ENCODE assay signal across 8 cellular contexts in the genomic region with DNA sequence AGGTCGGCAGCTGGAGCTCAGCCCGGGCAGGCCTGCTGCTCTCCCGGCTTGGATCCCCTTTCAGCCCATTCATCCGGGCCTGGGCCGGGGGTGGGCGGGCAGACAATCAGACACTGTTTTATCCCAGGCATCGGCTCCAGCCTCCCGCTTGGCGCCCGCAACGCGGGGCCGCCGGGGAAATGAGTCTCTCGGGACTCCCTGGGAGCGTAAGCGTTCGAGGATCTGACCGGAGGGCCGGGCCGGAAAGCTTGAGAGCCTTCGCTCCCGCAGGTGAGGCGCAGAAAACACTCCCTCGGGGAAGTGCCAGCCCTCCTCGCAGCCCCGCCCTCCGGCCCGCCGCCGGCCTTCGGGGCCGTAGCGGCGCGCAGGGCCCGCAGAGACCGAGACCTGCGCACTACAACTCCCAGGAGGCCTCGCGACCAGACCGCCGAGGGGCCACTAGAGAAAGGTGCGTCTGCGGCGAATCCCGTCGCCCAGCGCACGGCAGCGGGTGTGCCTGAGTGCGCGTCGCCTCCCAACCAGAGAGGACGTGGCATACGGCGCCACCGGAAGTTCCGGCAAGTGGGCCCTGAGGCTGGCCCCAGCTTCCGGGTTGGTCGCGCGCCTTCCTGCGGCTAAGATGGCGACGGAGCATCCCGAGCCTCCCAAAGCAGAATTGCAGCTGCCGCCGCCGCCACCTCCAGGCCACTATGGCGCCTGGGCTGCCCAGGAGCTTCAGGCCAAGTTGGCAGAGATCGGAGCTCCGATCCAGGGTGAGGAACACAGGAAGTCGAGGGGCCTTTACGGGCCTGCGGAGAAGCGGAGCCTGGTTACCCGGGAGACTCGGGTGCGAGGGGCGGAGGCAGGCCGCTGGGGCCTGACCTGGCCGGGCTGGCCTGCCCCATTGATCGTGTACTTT. TPM values are rescaled to one million over a fixed set of nuclear protein-coding genes. Genes with fewer than 3 reads are reported as not detected.
DNase-seq lines count a peak whose midpoint lies in the region; ATAC-seq and TF ChIP-seq lines count a peak whose summit lies in the region.

A gene with protein sequence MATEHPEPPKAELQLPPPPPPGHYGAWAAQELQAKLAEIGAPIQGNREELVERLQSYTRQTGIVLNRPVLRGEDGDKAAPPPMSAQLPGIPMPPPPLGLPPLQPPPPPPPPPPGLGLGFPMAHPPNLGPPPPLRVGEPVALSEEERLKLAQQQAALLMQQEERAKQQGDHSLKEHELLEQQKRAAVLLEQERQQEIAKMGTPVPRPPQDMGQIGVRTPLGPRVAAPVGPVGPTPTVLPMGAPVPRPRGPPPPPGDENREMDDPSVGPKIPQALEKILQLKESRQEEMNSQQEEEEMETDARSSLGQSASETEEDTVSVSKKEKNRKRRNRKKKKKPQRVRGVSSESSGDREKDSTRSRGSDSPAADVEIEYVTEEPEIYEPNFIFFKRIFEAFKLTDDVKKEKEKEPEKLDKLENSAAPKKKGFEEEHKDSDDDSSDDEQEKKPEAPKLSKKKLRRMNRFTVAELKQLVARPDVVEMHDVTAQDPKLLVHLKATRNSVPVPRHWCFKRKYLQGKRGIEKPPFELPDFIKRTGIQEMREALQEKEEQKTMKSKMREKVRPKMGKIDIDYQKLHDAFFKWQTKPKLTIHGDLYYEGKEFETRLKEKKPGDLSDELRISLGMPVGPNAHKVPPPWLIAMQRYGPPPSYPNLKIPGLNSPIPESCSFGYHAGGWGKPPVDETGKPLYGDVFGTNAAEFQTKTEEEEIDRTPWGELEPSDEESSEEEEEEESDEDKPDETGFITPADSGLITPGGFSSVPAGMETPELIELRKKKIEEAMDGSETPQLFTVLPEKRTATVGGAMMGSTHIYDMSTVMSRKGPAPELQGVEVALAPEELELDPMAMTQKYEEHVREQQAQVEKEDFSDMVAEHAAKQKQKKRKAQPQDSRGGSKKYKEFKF (plus strand): TSS at position 599 of the 898 bp plus-strand sequence. CDS start 21 bp downstream, at position 620.

- DNase-seq in GM12865 (ENCODE audit: low read depth) (peak; percentile 100), NCI-H1417 (lab: John Stamatoyannopoulos, UW) (peak; percentile 98 to 99 (median 99)), SW 1271 (lab: John Stamatoyannopoulos, UW) (peak; percentile 95 to 96), Right ventricle myocardium superior (peak; percentile 99), trophoblast cell (peak; percentile 99), transverse colon (peak; percentile 98)
- peak; percentile 88 for DNase-seq in activated naive CD8-positive, alpha-beta T cell treated with anti-CD3 and anti-CD28 coated beads, Interleukin-2, amount 50 U/mL, for 16 hours (ENCODE audit: low read depth, low spot score)

- peaks cover 9% of the 10 kb centered on the region for H3K79me1 ChIP-seq in trophoblast cell (ENCODE audit: low read length)

- peak within 1 kb of the TSS; percentile 56 for H4K12ac ChIP-seq in trophoblast cell (ENCODE audit: low read depth, low read length)

- H3K27ac ChIP-seq in trophoblast cell (ENCODE audit: low read depth, low read length): peak within 1 kb of the TSS; percentile 93
- H3K27ac ChIP-seq in transverse colon: peak within 1 kb of the TSS; percentile 88 to 94 (median 93)

- peaks cover 13% of the 10 kb centered on the region for H3K79me2 ChIP-seq in trophoblast cell (ENCODE audit: control insufficient read depth, insufficient read depth, low read length, poor library complexity)

- H3K14ac ChIP-seq in trophoblast cell (ENCODE audit: low read length): peak within 1 kb of the TSS; percentile 66

- TF ChIP-seq POLR2A in transverse colon (IDR thresholded peaks at IDR 0.05): peak; percentile 77

- intact Hi-C loops in Right ventricle myocardium superior (cut with DNase I) (no loop called here), transverse colon (cut with DNase I; ENCODE audit: low total_unique reads) (no loop called here)

- peak within 1 kb of the TSS; percentile 41 for H3K18ac ChIP-seq in trophoblast cell (ENCODE audit: low read length)

- H3K9ac ChIP-seq in trophoblast cell (ENCODE audit: low read length): peak within 1 kb of the TSS; percentile 98

- peak within 1 kb of the TSS; percentile 92 for H4K8ac ChIP-seq in trophoblast cell (ENCODE audit: low read depth, low read length)

- TF ChIP-seq EP300 in transverse colon (IDR thresholded peaks at IDR 0.05; ENCODE audit: low read depth): no peak

- no peaks in the 10 kb centered on the region for H3K9me3 ChIP-seq in trophoblast cell (ENCODE audit: insufficient read depth, low read depth, low read length)
- H3K9me3 ChIP-seq in transverse colon: no peaks in the 10 kb centered on the region

- no peaks in the 10 kb centered on the region for H3K27me3 ChIP-seq in trophoblast cell (ENCODE audit: insufficient read depth, low read length)
- peaks cover 18% of the 10 kb centered on the region for H3K27me3 ChIP-seq in transverse colon

- H3K23ac ChIP-seq in trophoblast cell (ENCODE audit: low read length): no peak within 1 kb of the TSS

- ATAC-seq in HG02759 (IDR thresholded peaks at IDR 0.05; ENCODE audit: unreplicated experiment) (peak; percentile 96), Right ventricle myocardium superior (ENCODE audit: poor library complexity) (peak; percentile 96)

- in situ Hi-C loops in transverse colon (cut with MboI; ENCODE audit: low pct_ligation_motif_present in 1 of 4, low pct_unique_long_range_greater_than_20kb in 1 of 4, low sequenced_read_pairs in 3 of 4): no loop called here

- H2AK5ac ChIP-seq in trophoblast cell (ENCODE audit: low read length): peak within 1 kb of the TSS; percentile 28

- peak within 1 kb of the TSS; percentile 14 for H2BK12ac ChIP-seq in trophoblast cell (ENCODE audit: low read length)

- TF ChIP-seq CTCF in GM12865 (IDR thresholded peaks at IDR 0.05; ENCODE audit: insufficient read depth, low read depth, low read length, missing control alignments) (no peak), transverse colon (IDR thresholded peaks at IDR 0.05) (no peak)

- peak within 1 kb of the TSS; percentile 83 for H3K4me3 ChIP-seq in GM12865 (ENCODE audit: low read depth, low read length)
- peak within 1 kb of the TSS; percentile 96 for H3K4me3 ChIP-seq in trophoblast cell (ENCODE audit: low read depth, low read length)
- H3K4me3 ChIP-seq in transverse colon: peak within 1 kb of the TSS; percentile 66 to 99 (median 80)

- WGBS in trophoblast cell (ENCODE audit: extremely low coverage, insufficient coverage, insufficient read length): no CpG with 5 or more reads among the region's 84 CpGs
- WGBS in transverse colon (ENCODE audit: low coverage in 1 of 2), 2 donors: 0 to 1% methylated on average over 5 to 39 of the region's 84 CpGs

- H3K4me1 ChIP-seq in trophoblast cell (ENCODE audit: control insufficient read depth in 1 of 2, insufficient read depth in 2 of 2, low read length in 2 of 2) (peaks cover 8 to 10% of the 10 kb centered on the region in 2 experiments), transverse colon (peaks cover 5 to 32% (median 18%) of the 10 kb centered on the region in 4 donors)

- peak within 1 kb of the TSS; percentile 58 for H2BK5ac ChIP-seq in trophoblast cell (ENCODE audit: low read depth, low read length, poor library complexity)

- H3K4ac ChIP-seq in trophoblast cell (ENCODE audit: low read depth, low read length): peak within 1 kb of the TSS; percentile 97

- H4K91ac ChIP-seq in trophoblast cell (ENCODE audit: low read depth, low read length): peak within 1 kb of the TSS; percentile 71

- peak within 1 kb of the TSS; percentile 46 for H2AFZ ChIP-seq in trophoblast cell (ENCODE audit: insufficient read depth, low read length, poor library complexity)

- peak within 1 kb of the TSS; percentile 45 for H2BK120ac ChIP-seq in trophoblast cell (ENCODE audit: insufficient read depth, low read length, poor library complexity)

- H3K4me2 ChIP-seq in trophoblast cell (ENCODE audit: low read length): peak within 1 kb of the TSS; percentile 77

- H3K36me3 ChIP-seq in trophoblast cell (ENCODE audit: control insufficient read depth in 1 of 2, insufficient read depth in 2 of 2, low read length in 2 of 2) (peaks cover 17 to 18% of the 10 kb centered on the region in 2 experiments), transverse colon (peaks cover 0 to 28% (median 11%) of the 10 kb centered on the region in 4 donors)

RNA-seq across cellular contexts. Expression of the gene that starts here (rescaled TPM):
- 61.2 TPM for total RNA-seq in Right ventricle myocardium superior
- 157 and 158 TPM in 2 replicates for polyA plus RNA-seq in trophoblast cell (2013)
- total RNA-seq in transverse colon: 100 to 1,000 TPM in 3 of 4 donors, 10 to 100 TPM in 1; 71.8 to 152 (median 137) TPM

Comparison
In these comparisons a context has a peak if more than half of its experiments do, and no peak if none do; other contexts are left out.
1. Peak in every context shown above with its lines: DNase-seq, ATAC-seq, H3K4me3 ChIP-seq and H3K27ac ChIP-seq.